8 cellular contexts compared by ENCODE assay signal in genomic region chr2:37585295-37585908, GRCh38.
DNase-seq lines count a peak whose midpoint lies in the region; ATAC-seq and TF ChIP-seq lines count a peak whose summit lies in the region.

No MANE protein-coding gene starts in this region.

- POLR2A ChIA-PET in WTC11 (lab: Charles Lee) = interaction anchor here (1.0 kb wide), 1 partner anchor 113 kb away, joined by 3 read pairs; no protein-coding TSS in a partner anchor

- TF ChIP-seq CTCF in WTC11 (IDR thresholded peaks at IDR 0.05) (no peak), foreskin keratinocyte (conservative IDR thresholded peaks at IDR 0.05) (no peak), thoracic aorta (IDR thresholded peaks at IDR 0.05) (no peak)

- H3K27me3 Mint-ChIP-seq in WTC11 (ENCODE audit: low read depth) = no peaks in the 10 kb centered on the region; the same call in 1 of the 2 replicates

- no peak overlapping the region for H3K4me3 Mint-ChIP-seq in WTC11

- peaks cover under 1% of the 10 kb centered on the region for H3K9me3 Mint-ChIP-seq in WTC11

- H3K27me3 ChIP-seq in foreskin keratinocyte (no peaks in the 10 kb centered on the region), thoracic aorta (replicated peaks; ENCODE audit: insufficient read depth) (no peaks in the 10 kb centered on the region)

- H3K27ac ChIP-seq in foreskin keratinocyte (no peak overlapping the region), thoracic aorta (peak overlapping the region; percentile 28 to 58)

- peaks cover 62% of the 10 kb centered on the region for H3K4me1 Mint-ChIP-seq in WTC11

- peak overlapping the region; percentile 67; the same call in 1 of the 2 replicates for H3K27ac Mint-ChIP-seq in WTC11

- CTCF ChIA-PET in WTC11 (lab: Charles Lee) = interaction anchor here (0.6 to 1.1 kb wide), 2 partner anchors 250 to 292 kb away, joined by 3 to 4 read pairs; no protein-coding TSS in a partner anchor

- H3K4me1 ChIP-seq in foreskin keratinocyte (peaks cover 65% of the 10 kb centered on the region), thoracic aorta (ENCODE audit: control insufficient read depth in 1 of 2, low read depth in 2 of 2) (peaks cover 28 to 53% of the 10 kb centered on the region in 2 donors)

- H3K9me3 ChIP-seq in thoracic aorta = no peaks in the 10 kb centered on the region

- DNase-seq in DMS153 treated with DMSO at 0.1 percent for 48 hours (lab: John Stamatoyannopoulos, UW; ENCODE audit: unreplicated experiment) = peak; percentile 19
- peak; percentile 17 for DNase-seq in H4 (ENCODE audit: low spot score)
- no peak for DNase-seq in WTC11 (ENCODE audit: low spot score)
- no peak for DNase-seq in foreskin keratinocyte
- no peak for DNase-seq in thoracic aorta (ENCODE audit: low spot score)
- no peak for DNase-seq in T-helper 9 cell
- no peak for DNase-seq in activated CD4-positive, CD25-positive, alpha-beta regulatory T cell treated with anti-CD3 and anti-CD28 coated beads, Interleukin-2, amount 50 U/mL, for 72 hours

- ATAC-seq in WTC11 (peak; percentile 66), foreskin keratinocyte (peak; percentile 5), thoracic aorta (ENCODE audit: insufficient number of reproducible peaks, low FRiP score, low read depth) (no peak), GM21717 (IDR thresholded peaks at IDR 0.05; ENCODE audit: unreplicated experiment) (no peak)

- 0 out of 2 replicates have a peak, but pooled peaks cover under 1% of the 10 kb centered on the region for H3K36me3 Mint-ChIP-seq in WTC11

- no peaks in the 10 kb centered on the region for H3K36me3 ChIP-seq in thoracic aorta

- H3K4me3 ChIP-seq in thoracic aorta = peak overlapping the region; percentile 1

TF ChIP-seq in WTC11, 78 proteins besides CTCF, POLR2A, EP300 and RAD21:
- TF ChIP-seq NFE2L1 (CRISPR knock-in tag; IDR thresholded peaks at IDR 0.05) = no peak
- TF ChIP-seq ATF2 (CRISPR knock-in tag; IDR thresholded peaks at IDR 0.05; ENCODE audit: borderline replicate concordance, low read depth) = no peak
- TF ChIP-seq ATF1 (CRISPR knock-in tag; IDR thresholded peaks at IDR 0.05) = no peak
- no peak for TF ChIP-seq GRHL2 (CRISPR knock-in tag; IDR thresholded peaks at IDR 0.05; ENCODE audit: insufficient replicate concordance, severe bottlenecking)

Comparison
In these comparisons a context has a peak if more than half of its experiments do, and no peak if none do; other contexts are left out.
1. DNase-seq: peak in DMS153 treated with DMSO at 0.1 percent for 48 hours (single experiment) and H4 (single experiment); none in WTC11 (single experiment), foreskin keratinocyte (0 of 2), thoracic aorta (single experiment), T-helper 9 cell (single experiment) and activated CD4-positive, CD25-positive, alpha-beta regulatory T cell treated with anti-CD3 and anti-CD28 coated beads, Interleukin-2, amount 50 U/mL, for 72 hours (single experiment).
2. ATAC-seq: peak in WTC11 (single experiment) and foreskin keratinocyte (single experiment); none in thoracic aorta (single experiment) and GM21717 (single experiment).